10 cellular contexts compared by ENCODE assay signal in the genomic region with DNA sequence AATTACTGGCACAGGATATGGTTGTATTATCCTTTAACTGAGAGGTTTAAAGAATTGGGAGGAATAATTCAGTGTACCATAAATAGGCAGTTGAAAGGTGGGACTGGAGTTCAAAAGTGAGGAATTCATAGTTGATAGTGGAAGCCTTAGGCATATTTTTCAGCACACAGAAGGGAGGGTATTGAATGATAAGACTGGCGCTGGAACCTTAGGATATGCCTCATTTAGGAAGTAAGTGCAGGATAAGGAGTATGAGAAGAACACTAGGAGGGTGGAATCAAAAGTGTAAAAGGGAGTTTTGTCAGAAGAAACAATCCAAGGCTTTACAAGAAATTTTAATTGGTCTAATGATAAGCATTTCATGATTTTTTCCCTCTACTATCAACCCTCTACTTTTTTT.
"Had no signal": no experiment of that assay in that cellular context is flagged by ENCODE, and none has a peak within 500 bp of the region (broad histone marks: within the 10 kb centered on the region; RNA-seq: fewer than 3 reads in every experiment).

No MANE protein-coding gene starts in this region.

- H3K4me3 Mint-ChIP-seq: HFFc6 had no signal

- H3K27ac ChIP-seq: GM23248, HL-60 had no signal

- DNase-seq: GM23248, GOT3, H7, HFFc6, IMR-90, KG1 had no signal

- H3K27ac Mint-ChIP-seq: HFFc6 had no signal

- H3K4me3 ChIP-seq: GM23248, HAP-1, K562 had no signal

- ATAC-seq: HCT116, K562 had no signal

- H3K9me3 ChIP-seq: HAP-1 had no signal

- H3K36me3 ChIP-seq: HAP-1 had no signal
